ENCODE assay signal across 1 cellular context in genomic region chr2:203935568-203935967, GRCh38.
TF ChIP-seq lines count a peak whose summit lies in the region.

No MANE protein-coding gene starts in this region.

TF ChIP-seq in HepG2, 621 proteins besides CTCF, POLR2A, EP300 and RAD21:
- TF ChIP-seq ZNF629 (CRISPR knock-in tag; conservative IDR thresholded peaks at IDR 0.05) (peak; percentile 84), HOXA5 (CRISPR knock-in tag; IDR thresholded peaks at IDR 0.05) (no peak), ZNF383 (CRISPR knock-in tag; IDR thresholded peaks at IDR 0.05; ENCODE audit: borderline replicate concordance) (no peak), CEBPG (CRISPR knock-in tag; IDR thresholded peaks at IDR 0.05) (no peak)
